Comparison of ENCODE assay signal across 16 cellular contexts in genomic region chr1:228315945-228316588, GRCh38.
DNase-seq lines count a peak whose midpoint lies in the region; ATAC-seq and TF ChIP-seq lines count a peak whose summit lies in the region.
"Had no signal": no experiment of that assay in that cellular context is flagged by ENCODE, and none has a peak within 500 bp of the region (broad histone marks: within the 10 kb centered on the region; RNA-seq: fewer than 3 reads in every experiment).

No MANE protein-coding gene starts in this region.

- TF ChIP-seq POLR2A in ovary (IDR thresholded peaks at IDR 0.05): no peak

- H3K36me3 ChIP-seq in right atrium auricular region (peaks cover 70% of the 10 kb centered on the region), ovary (no peaks in the 10 kb centered on the region), aorta (ENCODE audit: control insufficient read depth in 1 of 2, insufficient read depth in 2 of 2, low read length in 1 of 2) (no peaks in the 10 kb centered on the region)

- H3K9me3 ChIP-seq in right atrium auricular region (peaks cover 0 to 10% of the 10 kb centered on the region in 2 donors), ovary (peaks cover 0 to 7% of the 10 kb centered on the region in 2 donors), aorta (ENCODE audit: control insufficient read depth, low read length) (peaks cover 6% of the 10 kb centered on the region)

- no peak for TF ChIP-seq EP300 in ovary (IDR thresholded peaks at IDR 0.05)

- ATAC-seq in left ventricle myocardium superior (no peak), aorta (ENCODE audit: low FRiP score) (no peak), HG02610 (IDR thresholded peaks at IDR 0.05; ENCODE audit: unreplicated experiment) (no peak), HG03439 (IDR thresholded peaks at IDR 0.05; ENCODE audit: unreplicated experiment) (no peak)
- ATAC-seq: activated CD4-positive, alpha-beta T cell treated with anti-CD3 and anti-CD28 coated beads for 36 hours had no signal

- peak; percentile 75 for DNase-seq in cardiac septum (ENCODE audit: low spot score)
- DNase-seq in right atrium auricular region (ENCODE audit: low spot score): no peak
- peak; percentile 30 for DNase-seq in left ventricle myocardium superior
- peak; percentile 7 to 35 (median 15) for DNase-seq in ovary
- DNase-seq in aorta: peak; percentile 40 to 72
- no peak for DNase-seq in T-helper 2 cell
- DNase-seq: activated CD4-positive, alpha-beta T cell treated with anti-CD3 and anti-CD28 coated beads for 36 hours; COR-L47; GM23248; NCI-H1417; NCI-H345; SHP77 had no signal

- intact Hi-C loops in cardiac septum (cut with DNase I): no loop called here
- intact Hi-C loops in left ventricle myocardium superior (cut with micrococcal nuclease): no loop called here
- intact Hi-C loops in ovary (cut with DNase I): no loop called here
- intact Hi-C loops in aorta (cut with DNase I): no loop called here

- TF ChIP-seq CTCF in right atrium auricular region (IDR thresholded peaks at IDR 0.05): no peak
- TF ChIP-seq CTCF in ovary (IDR thresholded peaks at IDR 0.05): no peak

- H3K27ac ChIP-seq in right atrium auricular region: peak overlapping the region in 1 of 2 donors; percentile 78
- H3K27ac ChIP-seq in ovary: no peak overlapping the region
- no peak overlapping the region for H3K27ac ChIP-seq in aorta (ENCODE audit: low read depth in 1 of 2, low read length in 2 of 2)
- H3K27ac ChIP-seq: GM23248, KMS-11 had no signal

- no peaks in the 10 kb centered on the region for H3K27me3 ChIP-seq in right atrium auricular region
- no peaks in the 10 kb centered on the region for H3K27me3 ChIP-seq in ovary
- no peaks in the 10 kb centered on the region for H3K27me3 ChIP-seq in aorta (ENCODE audit: control insufficient read depth in 1 of 2, insufficient read depth in 2 of 2, low read length in 1 of 2)
- H3K27me3 ChIP-seq: heart right ventricle had no signal

- no peak overlapping the region for H3K4me3 ChIP-seq in right atrium auricular region
- no peak overlapping the region for H3K4me3 ChIP-seq in ovary
- H3K4me3 ChIP-seq in aorta (ENCODE audit: low read length in 2 of 2): no peak overlapping the region
- H3K4me3 ChIP-seq: GM23248, heart right ventricle had no signal

- WGBS in ovary, 3 donors: 60 to 78% (median 60%) methylated on average over 40 of the region's 40 CpGs
- 53 to 77% methylated on average over 39 to 40 of the region's 40 CpGs for WGBS in aorta, 2 donors

- H3K4me1 ChIP-seq in right atrium auricular region (peaks cover 0 to 10% of the 10 kb centered on the region in 2 donors), ovary (ENCODE audit: insufficient read depth) (no peaks in the 10 kb centered on the region), aorta (ENCODE audit: control insufficient read depth in 1 of 2, insufficient read depth in 2 of 2, low read length in 2 of 2) (no peaks in the 10 kb centered on the region)

Comparison
In these comparisons a context has a peak if more than half of its experiments do, and no peak if none do; other contexts are left out.
1. DNase-seq: peak in cardiac septum (single experiment), left ventricle myocardium superior (single experiment), ovary (5 of 5) and aorta (2 of 2); none in right atrium auricular region (single experiment) and T-helper 2 cell (0 of 5).